11 cellular contexts compared by ENCODE assay signal in the genomic region with DNA sequence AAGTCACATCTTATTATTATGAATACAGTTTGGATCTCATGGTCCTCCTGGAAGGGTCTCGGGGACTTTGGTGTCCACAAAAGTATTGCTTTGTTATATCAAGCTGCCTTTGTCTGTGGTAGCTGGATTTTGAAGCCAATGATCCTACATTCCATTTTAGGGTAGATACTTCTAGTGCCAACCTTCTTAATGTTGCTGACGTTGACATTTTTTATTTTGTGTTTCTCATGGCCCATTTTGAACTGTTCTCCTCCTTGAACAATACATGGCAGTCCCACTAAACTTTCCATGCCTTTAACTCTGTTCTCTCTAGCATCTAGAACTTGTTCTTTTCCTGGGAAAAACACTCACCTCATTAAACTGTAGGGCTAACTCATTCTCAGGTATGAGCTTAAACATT.
"Had no signal": no experiment of that assay in that cellular context is flagged by ENCODE, and none has a peak within 500 bp of the region (broad histone marks: within the 10 kb centered on the region; RNA-seq: fewer than 3 reads in every experiment).

No MANE protein-coding gene starts in this region.

- H3K9ac ChIP-seq: GM23248 had no signal

- H2AFZ ChIP-seq: GM23248, GM23338 had no signal

- FAIRE-seq: H1, H54 had no signal

- H3K4me1 ChIP-seq: HAP-1 had no signal

- H3K27ac ChIP-seq: GM23248 had no signal

- H3K4me3 ChIP-seq: GM23248, GM23338, HAP-1 had no signal

- H3K9me3 ChIP-seq: HAP-1 had no signal

- ATAC-seq: GM23338, HCT116 had no signal

- DNase-seq: GM23248, GOT3, H7, H9, HCEC 1CT, HFFc6 had no signal

- H3K36me3 ChIP-seq: HAP-1 had no signal

- H3K4me2 ChIP-seq: GM23338 had no signal
